12 cellular contexts compared by ENCODE assay signal in genomic region chr1:59999746-60000145, GRCh38.
A peak's percentile ranks its signal among the peaks of the same experiment; 100 is the strongest.
DNase-seq lines count a peak whose midpoint lies in the region; TF ChIP-seq lines count a peak whose summit lies in the region.
"Had no signal": no experiment of that assay in that cellular context is flagged by ENCODE, and none has a peak within 500 bp of the region (broad histone marks: within the 10 kb centered on the region; RNA-seq: fewer than 3 reads in every experiment).

No MANE protein-coding gene starts in this region.

- TF ChIP-seq CTCF in osteocyte (IDR thresholded peaks at IDR 0.05), result peak; percentile 11

- no peaks in the 10 kb centered on the region for H3K27me3 Mint-ChIP-seq in osteocyte (ENCODE audit: unreplicated experiment)

- peak overlapping the region; percentile 97 for H3K27ac Mint-ChIP-seq in osteocyte (ENCODE audit: unreplicated experiment)
- H3K27ac Mint-ChIP-seq: CD4-positive, alpha-beta memory T cell had no signal

- no peak overlapping the region for H3K4me3 Mint-ChIP-seq in osteocyte (ENCODE audit: unreplicated experiment)
- H3K4me3 Mint-ChIP-seq: CD4-positive, alpha-beta memory T cell had no signal

- DNase-seq in H4 (ENCODE audit: low spot score) (peak; percentile 28), astrocyte of the hippocampus (ENCODE audit: low read depth, low spot score) (peak; percentile 37), osteocyte (ENCODE audit: extremely low spot score, unreplicated experiment) (no peak), HCEC 1CT (no peak), nucleus accumbens (lab: John Stamatoyannopoulos, UW) (no peak)
- DNase-seq in stimulated activated naive CD4-positive, alpha-beta T cell (lab: John Stamatoyannopoulos, UW), result no peak
- no peak for DNase-seq in stimulated activated CD4-positive, alpha-beta T cell treated with anti-CD3 and anti-CD28 coated beads, Interleukin-15, amount 100 ng/mL, for 24 hours
- DNase-seq: BE2C; CD4-positive, alpha-beta memory T cell; DMS79; EL; GDM1 had no signal

- H3K36me3 Mint-ChIP-seq in osteocyte (ENCODE audit: unreplicated experiment), result no peaks in the 10 kb centered on the region
- H3K36me3 Mint-ChIP-seq: CD4-positive, alpha-beta memory T cell had no signal

- no peaks in the 10 kb centered on the region for H3K9me3 Mint-ChIP-seq in osteocyte (ENCODE audit: unreplicated experiment)

- H3K4me1 Mint-ChIP-seq in osteocyte (ENCODE audit: unreplicated experiment), result peaks cover 62% of the 10 kb centered on the region
- H3K4me1 Mint-ChIP-seq: CD4-positive, alpha-beta memory T cell had no signal

Comparison
In these comparisons a context has a peak if more than half of its experiments do, and no peak if none do; other contexts are left out.
1. DNase-seq: peak in H4 (single experiment) and astrocyte of the hippocampus (single experiment); none in osteocyte (single experiment), stimulated activated naive CD4-positive, alpha-beta T cell (0 of 6), HCEC 1CT (single experiment), nucleus accumbens (0 of 56) and stimulated activated CD4-positive, alpha-beta T cell treated with anti-CD3 and anti-CD28 coated beads, Interleukin-15, amount 100 ng/mL, for 24 hours (single experiment).